1 cellular context compared by ENCODE assay signal in the genomic region with DNA sequence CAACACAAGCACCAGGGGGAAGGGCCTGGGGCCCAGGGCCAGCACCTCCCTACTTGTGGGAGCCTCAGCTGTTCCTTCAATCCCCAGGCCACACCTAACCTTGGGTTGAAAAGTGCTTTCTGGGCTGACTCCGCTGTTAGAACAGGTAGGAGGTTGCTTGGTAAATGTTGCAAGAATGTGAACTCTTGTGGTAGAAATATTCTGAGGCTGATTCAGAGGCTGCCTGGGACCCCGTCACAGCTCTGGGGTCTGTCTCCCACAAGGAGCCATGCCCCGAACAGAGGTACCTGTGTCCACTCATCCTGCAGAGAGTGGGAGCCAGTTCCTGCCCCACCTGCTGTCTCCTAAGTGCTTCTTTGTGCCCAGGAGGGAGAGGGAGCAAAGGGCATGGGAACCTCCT.
TF ChIP-seq lines count a peak whose summit lies in the region.

No MANE protein-coding gene starts in this region.

TF ChIP-seq in SK-N-SH, 30 proteins besides CTCF, POLR2A, EP300 and RAD21:
- TF ChIP-seq, protein P1, sequence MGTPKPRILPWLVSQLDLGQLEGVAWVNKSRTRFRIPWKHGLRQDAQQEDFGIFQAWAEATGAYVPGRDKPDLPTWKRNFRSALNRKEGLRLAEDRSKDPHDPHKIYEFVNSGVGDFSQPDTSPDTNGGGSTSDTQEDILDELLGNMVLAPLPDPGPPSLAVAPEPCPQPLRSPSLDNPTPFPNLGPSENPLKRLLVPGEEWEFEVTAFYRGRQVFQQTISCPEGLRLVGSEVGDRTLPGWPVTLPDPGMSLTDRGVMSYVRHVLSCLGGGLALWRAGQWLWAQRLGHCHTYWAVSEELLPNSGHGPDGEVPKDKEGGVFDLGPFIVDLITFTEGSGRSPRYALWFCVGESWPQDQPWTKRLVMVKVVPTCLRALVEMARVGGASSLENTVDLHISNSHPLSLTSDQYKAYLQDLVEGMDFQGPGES (IDR thresholded peaks at IDR 0.05; ENCODE audit: low read depth, low read length) = no peak
- no peak for TF ChIP-seq SMC3 (IDR thresholded peaks at IDR 0.05; ENCODE audit: low read depth, low read length)
- TF ChIP-seq JUND (IDR thresholded peaks at IDR 0.05) = no peak
- TF ChIP-seq FOSL2 (IDR thresholded peaks at IDR 0.05; ENCODE audit: borderline replicate concordance, low read depth) = no peak
- no peak for TF ChIP-seq POLR2AphosphoS5 (IDR thresholded peaks at IDR 0.05; ENCODE audit: low read depth, low read length)
- TF ChIP-seq NRF1 (IDR thresholded peaks at IDR 0.05; ENCODE audit: low read depth, low read length) = no peak
- TF ChIP-seq TAF1 (IDR thresholded peaks at IDR 0.05; ENCODE audit: borderline replicate concordance, low read depth, low read length) = no peak
- no peak for TF ChIP-seq TCF12 (IDR thresholded peaks at IDR 0.05)
- TF ChIP-seq MXI1 (IDR thresholded peaks at IDR 0.05; ENCODE audit: low read depth, low read length) = no peak
- no peak for TF ChIP-seq TEAD4 (IDR thresholded peaks at IDR 0.05; ENCODE audit: borderline replicate concordance, insufficient read depth)
- no peak for TF ChIP-seq GABPA (IDR thresholded peaks at IDR 0.05; ENCODE audit: low read depth)
- no peak for TF ChIP-seq USF1 (IDR thresholded peaks at IDR 0.05; ENCODE audit: borderline replicate concordance, low read depth)
- no peak for TF ChIP-seq ZBTB33 (IDR thresholded peaks at IDR 0.05; ENCODE audit: borderline replicate concordance, low read depth)
- TF ChIP-seq, protein P2, sequence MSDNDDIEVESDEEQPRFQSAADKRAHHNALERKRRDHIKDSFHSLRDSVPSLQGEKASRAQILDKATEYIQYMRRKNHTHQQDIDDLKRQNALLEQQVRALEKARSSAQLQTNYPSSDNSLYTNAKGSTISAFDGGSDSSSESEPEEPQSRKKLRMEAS (IDR thresholded peaks at IDR 0.05; ENCODE audit: low read depth) = no peak
